In the genomic region with DNA sequence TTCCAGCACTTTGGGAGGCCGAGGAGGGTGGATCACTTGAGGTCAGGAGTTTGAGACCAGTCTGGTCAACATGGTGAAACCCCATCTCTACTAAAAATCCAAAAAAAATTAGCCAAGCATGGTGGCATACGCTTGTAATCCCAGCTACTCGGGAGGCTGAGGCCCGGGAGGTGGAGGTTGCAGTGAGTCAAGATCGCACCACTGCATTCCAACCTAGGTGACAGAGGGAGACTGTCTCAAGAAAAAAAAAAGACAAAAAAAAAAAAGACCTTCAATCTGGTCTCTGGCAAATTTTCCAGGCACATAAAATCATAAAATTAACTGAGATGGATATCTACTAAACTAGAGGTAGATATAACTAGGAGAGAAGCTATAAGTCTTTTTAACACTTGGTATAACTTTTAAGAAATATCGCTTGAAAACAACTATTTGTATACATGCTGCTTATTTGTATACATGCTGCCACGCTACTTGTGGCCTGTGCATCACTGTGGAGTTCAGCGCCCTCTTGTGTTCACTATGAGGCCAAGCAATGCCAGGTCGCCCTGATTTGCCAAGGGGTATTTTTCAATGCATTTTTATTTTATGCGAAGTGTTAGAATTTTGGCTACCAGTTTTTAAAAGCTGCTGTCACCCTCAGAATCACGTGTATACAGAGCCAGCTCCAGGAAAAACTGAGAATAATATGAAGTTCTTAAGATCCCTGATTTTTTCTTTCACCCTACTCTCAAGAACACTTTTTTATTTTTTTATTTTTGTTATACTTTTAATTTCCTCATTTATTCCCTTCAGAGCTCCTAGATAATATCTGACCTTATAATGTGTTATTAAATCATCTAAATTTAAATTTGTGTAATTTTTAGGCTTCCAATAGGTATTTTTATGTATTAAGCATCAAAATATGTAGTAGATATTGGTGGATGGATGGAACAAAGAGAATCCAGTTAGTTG, we compare ENCODE assay signal across 1 cellular context.
A peak's percentile ranks its signal among the peaks of the same experiment; 100 is the strongest.
TF ChIP-seq lines count a peak whose summit lies in the region.

No MANE protein-coding gene starts in this region.

TF ChIP-seq in H1, 55 proteins besides CTCF, POLR2A, EP300 and RAD21:
- TF ChIP-seq CREB1 (IDR thresholded peaks at IDR 0.05) (0 out of 2 replicates have a peak, but pooled peaks have one; percentile 50), NANOG (IDR thresholded peaks at IDR 0.05; ENCODE audit: insufficient read depth, low read depth, low read length, poor library complexity, severe bottlenecking) (no peak), CTBP2 (IDR thresholded peaks at IDR 0.05; ENCODE audit: borderline replicate concordance, insufficient read depth, insufficient read length, low read length) (no peak), TEAD4 (IDR thresholded peaks at IDR 0.05; ENCODE audit: low read depth, low read length) (0 out of 2 replicates have a peak, but pooled peaks have one; percentile 46)
- TF ChIP-seq, protein P1, sequence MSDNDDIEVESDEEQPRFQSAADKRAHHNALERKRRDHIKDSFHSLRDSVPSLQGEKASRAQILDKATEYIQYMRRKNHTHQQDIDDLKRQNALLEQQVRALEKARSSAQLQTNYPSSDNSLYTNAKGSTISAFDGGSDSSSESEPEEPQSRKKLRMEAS (IDR thresholded peaks at IDR 0.05): peak; percentile 61
